16 cellular contexts compared by ENCODE assay signal in the genomic region with DNA sequence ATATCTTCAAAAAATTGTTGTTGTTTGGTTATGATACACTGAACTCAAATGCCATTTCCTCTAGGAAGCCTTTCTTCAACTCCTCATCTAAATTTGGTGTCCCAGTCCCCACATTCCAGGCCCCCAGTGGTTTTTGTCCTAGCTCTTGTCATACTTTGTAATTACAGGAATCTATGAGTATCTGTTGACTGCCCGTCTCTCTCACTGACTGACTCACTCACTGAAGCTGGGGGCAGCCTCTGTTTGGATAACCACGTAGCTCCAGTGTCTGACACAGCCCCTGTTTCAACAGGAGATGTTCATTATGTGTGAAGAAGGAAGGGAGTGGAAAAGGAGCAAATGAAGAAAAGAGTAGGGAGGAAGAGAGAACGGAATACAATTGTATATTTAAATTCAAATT.
DNase-seq lines count a peak whose midpoint lies in the region; ATAC-seq, FAIRE-seq and TF ChIP-seq lines count a peak whose summit lies in the region.
"Had no signal": no experiment of that assay in that cellular context is flagged by ENCODE, and none has a peak within 500 bp of the region (broad histone marks: within the 10 kb centered on the region; RNA-seq: fewer than 3 reads in every experiment).

No MANE protein-coding gene starts in this region.

- no peaks in the 10 kb centered on the region for H3K36me3 Mint-ChIP-seq in nephron (ENCODE audit: low read depth)

- H3K27ac Mint-ChIP-seq in nephron, result peak overlapping the region; percentile 38 to 90 (median 84)
- H3K27ac Mint-ChIP-seq: T-helper 2 cell treated with Interferon-gamma antibody and Interleukin-4, amounts not matched to agents 5 μg/mL and 100 μg/mL, for 36 hours had no signal

- DNase-seq in ELR (ENCODE audit: low read depth) (peak; percentile 80), RCC 7860 (ENCODE audit: low spot score) (peak; percentile 82), epithelial cell of prostate (ENCODE audit: low read depth, low spot score) (peak; percentile 64), COLO829 (ENCODE audit: low spot score) (no peak), NCI-H1417 (lab: John Stamatoyannopoulos, UW) (no peak), GM19238 (ENCODE audit: insufficient read length, low spot score) (no peak)
- DNase-seq: left colon; NCI-H1436 treated with DMSO at 0.1 percent for 48 hours; NK-92 treated with Interleukin-12 subunit alpha and Interleukin-12 subunit beta, amount 100 ng/mL, for 24 hours; nucleus accumbens; stimulated activated CD4-positive, alpha-beta T cell treated with anti-CD3 and anti-CD28 coated beads, Interleukin-15, amount 100 ng/mL, for 24 hours had no signal

- no peaks in the 10 kb centered on the region for H3K27me3 Mint-ChIP-seq in nephron (ENCODE audit: low read depth)

- no peak for TF ChIP-seq CTCF in nephron (IDR thresholded peaks at IDR 0.05; ENCODE audit: unreplicated experiment in 3 of 3)

- peaks cover 46% of the 10 kb centered on the region for H3K4me1 Mint-ChIP-seq in nephron

- H3K27ac ChIP-seq in epithelial cell of prostate, result peak overlapping the region; percentile 45
- H3K27ac ChIP-seq: HL-60 had no signal

- ATAC-seq in GM21360 (IDR thresholded peaks at IDR 0.05; ENCODE audit: unreplicated experiment), result no peak
- ATAC-seq: GM12878, left colon had no signal

- no peaks in the 10 kb centered on the region for H3K9me3 Mint-ChIP-seq in nephron
- H3K9me3 Mint-ChIP-seq: T-helper 2 cell treated with Interferon-gamma antibody and Interleukin-4, amounts not matched to agents 5 μg/mL and 100 μg/mL, for 36 hours had no signal

- FAIRE-seq in RCC 7860 (lab: Jason Lieb, UNC), result peak; percentile 88
- FAIRE-seq: GM12878 had no signal

- peak overlapping the region in 2 of 3 experiments; percentile 12 to 19 for H3K4me3 Mint-ChIP-seq in nephron
- H3K4me3 Mint-ChIP-seq: T-helper 2 cell treated with Interferon-gamma antibody and Interleukin-4, amounts not matched to agents 5 μg/mL and 100 μg/mL, for 36 hours had no signal

Comparison
In these comparisons a context has a peak if more than half of its experiments do, and no peak if none do; other contexts are left out.
1. DNase-seq: peak in ELR (single experiment), RCC 7860 (single experiment) and epithelial cell of prostate (single experiment); none in COLO829 (single experiment), NCI-H1417 (0 of 3) and GM19238 (single experiment).